In genomic region chr7:88759216-88759955, GRCh38 we compare ENCODE assay signal across 9 cellular contexts. TPM values are rescaled to one million over a fixed set of nuclear protein-coding genes. Genes with fewer than 3 reads are reported as not detected.
A peak's percentile ranks its signal among the peaks of the same experiment; 100 is the strongest.
DNase-seq lines count a peak whose midpoint lies in the region; ATAC-seq, FAIRE-seq and TF ChIP-seq lines count a peak whose summit lies in the region.
"Had no signal": no experiment of that assay in that cellular context is flagged by ENCODE, and none has a peak within 500 bp of the region (broad histone marks: within the 10 kb centered on the region; RNA-seq: fewer than 3 reads in every experiment).

ZNF804B (plus strand) TSS chr7:88759700; CDS start chr7:88759977, 277 bp downstream.

- TF ChIP-seq RAD21 in K562 (CRISPR knock-in tag; conservative IDR thresholded peaks at IDR 0.05 in 1 of 2, IDR thresholded peaks at IDR 0.05 in 1 of 2): peak in 1 of 2 experiments; percentile 34; a peak in 2 of 4 replicates

- CTCF ChIA-PET in K562 (lab: Yijun Ruan, JAX; ENCODE audit: low intra/inter-chr PET ratio): no interaction called here
- CTCF ChIA-PET in OCI-LY7 (lab: Charles Lee; ENCODE audit: unreplicated experiment): no interaction called here

- TF ChIP-seq POLR2A in K562 (conservative IDR thresholded peaks at IDR 0.05): no peak
- no peak for TF ChIP-seq POLR2A in upper lobe of left lung (IDR thresholded peaks at IDR 0.05)

- no peaks in the 10 kb centered on the region for H3K79me2 ChIP-seq in K562 (ENCODE audit: control insufficient read depth, insufficient read depth, low read length)
- H3K79me2 ChIP-seq in OCI-LY7 (ENCODE audit: insufficient read depth, low read depth, low read length): no peaks in the 10 kb centered on the region

- H3K4me2 ChIP-seq in K562 (ENCODE audit: insufficient read depth, low read length): peak within 1 kb of the TSS; percentile 74
- H3K4me2 ChIP-seq in OCI-LY7 (ENCODE audit: low read length): no peak within 1 kb of the TSS

- ATAC-seq in K562 (peak; percentile 81), lower lobe of right lung (peak; percentile 61 to 72), upper lobe of left lung (ENCODE audit: low FRiP score in 2 of 2) (peak in 1 of 2 donors; percentile 61), HG03469 (IDR thresholded peaks at IDR 0.05; ENCODE audit: unreplicated experiment) (no peak)

- intact Hi-C loops in K562 (cut with micrococcal nuclease) (no loop called here), lower lobe of right lung (cut with DNase I) (no loop called here), OCI-LY7 (cut with micrococcal nuclease; ENCODE audit: unreplicated experiment) (no loop called here)

- H3K9me3 ChIP-seq in K562 (replicated peaks; ENCODE audit: control insufficient read depth, insufficient read depth, low read depth, low read length) (no peaks in the 10 kb centered on the region), lower lobe of right lung (no peaks in the 10 kb centered on the region), upper lobe of left lung (no peaks in the 10 kb centered on the region), OCI-LY7 (ENCODE audit: low read length) (no peaks in the 10 kb centered on the region)

- POLR2A ChIA-PET in K562 (lab: Yijun Ruan, JAX) (interaction anchor here (1.0 kb wide), 1 partner anchor 33 kb away, joined by 3 read pairs; no protein-coding TSS in a partner anchor), OCI-LY7 (lab: Charles Lee) (interaction anchor here (1.4 kb wide), 1 partner anchor 12 kb away, joined by 4 read pairs; no protein-coding TSS in a partner anchor)

- H3K36me3 ChIP-seq in K562 (ENCODE audit: control insufficient read depth, insufficient read depth, low read length) (no peaks in the 10 kb centered on the region), lower lobe of right lung (no peaks in the 10 kb centered on the region), upper lobe of left lung (no peaks in the 10 kb centered on the region), OCI-LY7 (ENCODE audit: insufficient read depth, low read length) (no peaks in the 10 kb centered on the region)

- H4K20me1 ChIP-seq in K562 (replicated peaks; ENCODE audit: control insufficient read depth, insufficient read depth, low read length): no peaks in the 10 kb centered on the region
- no peaks in the 10 kb centered on the region for H4K20me1 ChIP-seq in OCI-LY7 (ENCODE audit: insufficient read depth, low read length)

- H3K27ac ChIP-seq in K562 (ENCODE audit: extremely low read depth, low read depth, low read length) (no peak within 1 kb of the TSS), lower lobe of right lung (no peak within 1 kb of the TSS), upper lobe of left lung (no peak within 1 kb of the TSS), OCI-LY7 (ENCODE audit: low read depth, low read length, poor library complexity, severe bottlenecking) (no peak within 1 kb of the TSS)

- DNase-seq in activated CD8-positive, alpha-beta memory T cell treated with anti-CD3 and anti-CD28 coated beads for 24 hours: peak; percentile 49
- no peak for DNase-seq in activated CD8-positive, alpha-beta memory T cell treated with anti-CD3 and anti-CD28 coated beads, Interleukin-2, amount 50 U/mL, for 4 hours
- DNase-seq in K562 (ENCODE audit: extremely low read depth in 1 of 4, low spot score in 3 of 4) (peak in 2 of 4 experiments; percentile 45 to 52), lower lobe of right lung (no peak), upper lobe of left lung (peak in 1 of 2 donors; percentile 83), OCI-LY7 (ENCODE audit: low spot score) (no peak)
- DNase-seq in stimulated activated CD4-positive, alpha-beta T cell treated with anti-CD3 and anti-CD28 coated beads, Interleukin-4, amount 100 ng/mL, for 24 hours: no peak

- peak within 1 kb of the TSS in 1 of 2 experiments; percentile 91; a peak in 2 of 4 replicates for H3K9ac ChIP-seq in K562 (ENCODE audit: insufficient read depth in 1 of 2, low read depth in 2 of 2, low read length in 2 of 2)

- WGBS in K562 (ENCODE audit: insufficient coverage, low coverage, missing lambda C conversion rate): 3% methylated on average over 43 of the region's 64 CpGs
- 0 to 2% methylated on average over 5 to 37 of the region's 64 CpGs for WGBS in upper lobe of left lung, 2 donors

- in situ Hi-C loops in K562 (cut with MboI): no loop called here

- TF ChIP-seq EP300 in K562 (IDR thresholded peaks at IDR 0.05; ENCODE audit: low read length) (no peak; the same call in 1 of the 2 replicates), upper lobe of left lung (IDR thresholded peaks at IDR 0.05) (no peak)

- H2AFZ ChIP-seq in K562 (ENCODE audit: low read depth, low read length) (peak within 1 kb of the TSS; percentile 69), OCI-LY7 (ENCODE audit: low read length) (no peak within 1 kb of the TSS)

- TF ChIP-seq CTCF in K562 (IDR thresholded peaks at IDR 0.05 in 2 of 3, conservative IDR thresholded peaks at IDR 0.05 in 1 of 3; ENCODE audit: insufficient read depth in 2 of 3, low read depth in 1 of 3, low read length in 3 of 3) (peak in 1 of 3 experiments; percentile 23; a peak in 1 of 6 replicates), lower lobe of right lung (IDR thresholded peaks at IDR 0.05) (no peak), upper lobe of left lung (IDR thresholded peaks at IDR 0.05) (no peak), OCI-LY7 (conservative IDR thresholded peaks at IDR 0.05; ENCODE audit: low read length) (no peak)

- BruUV-seq in K562 (replicated peaks; lab: Mats Ljungman, UMichigan) (no TSS peak), OCI-LY7 (replicated peaks; lab: Mats Ljungman, UMichigan) (no TSS peak)

- H3K4me1 ChIP-seq in K562 (replicated peaks in 1 of 2; ENCODE audit: control insufficient read depth in 2 of 2, insufficient read depth in 2 of 2, low read length in 2 of 2) (peaks cover 3 to 12% of the 10 kb centered on the region in 2 experiments; a peak in 4 of 5 replicates), lower lobe of right lung (peaks cover 10% of the 10 kb centered on the region), upper lobe of left lung (peaks cover 9 to 17% (median 11%) of the 10 kb centered on the region in 4 donors), OCI-LY7 (ENCODE audit: insufficient read depth, low read length, poor library complexity, severe bottlenecking) (no peaks in the 10 kb centered on the region)

- no peaks in the 10 kb centered on the region for H3K9me1 ChIP-seq in K562 (ENCODE audit: control insufficient read depth, insufficient read depth, low read length)

- FAIRE-seq in K562 (lab: Jason Lieb, UNC): no peak

- H3K4me3 ChIP-seq in K562: peak within 1 kb of the TSS; percentile 45
- peak within 1 kb of the TSS; percentile 29 for H3K4me3 ChIP-seq in lower lobe of right lung
- peak within 1 kb of the TSS in 3 of 4 donors; percentile 4 to 26 (median 21) for H3K4me3 ChIP-seq in upper lobe of left lung
- H3K4me3 ChIP-seq in OCI-LY7 (ENCODE audit: low read depth, low read length, poor library complexity, severe bottlenecking): no peak within 1 kb of the TSS

- H3K9me2 ChIP-seq in OCI-LY7 (ENCODE audit: insufficient read depth, low read length): no peaks in the 10 kb centered on the region

- H3K27me3 ChIP-seq in K562 (ENCODE audit: control insufficient read depth in 2 of 2, insufficient read depth in 2 of 2, low read length in 2 of 2) (no peaks in the 10 kb centered on the region), lower lobe of right lung (ENCODE audit: low read depth) (peaks cover 44% of the 10 kb centered on the region), upper lobe of left lung (peaks cover 0 to 17% (median 9%) of the 10 kb centered on the region in 4 donors)

TF ChIP-seq in K562, 482 proteins besides CTCF, POLR2A, EP300 and RAD21 (continues in another document):
- TF ChIP-seq L3MBTL2 (IDR thresholded peaks at IDR 0.05) (peak; percentile 77), ZBTB17 (CRISPR knock-in tag; IDR thresholded peaks at IDR 0.05) (peak; percentile 53; the same call in 1 of the 2 replicates), NFIC (IDR thresholded peaks at IDR 0.05) (0 out of 2 replicates have a peak, but pooled peaks have one; percentile 4), NCOA1 (IDR thresholded peaks at IDR 0.05; ENCODE audit: low read depth) (no peak), DEAF1 (CRISPR knock-in tag; IDR thresholded peaks at IDR 0.05) (0 out of 2 replicates have a peak, but pooled peaks have one; percentile 11), RBFOX2 (IDR thresholded peaks at IDR 0.05; ENCODE audit: low read depth, low read length) (0 out of 2 replicates have a peak, but pooled peaks have one; percentile 26)

RNA-seq across cellular contexts. Expression of gene ZNF804B, which starts in this region (rescaled TPM):
- 0.09 TPM in 1 of 2 replicates, not detected in the other for total RNA-seq in K562 (2011; cell fraction: chromatin; rRNA removed; ENCODE audit: low replicate concordance)
- under 0.01 TPM in 1 of 2 replicates, not detected in the other for total RNA-seq in K562 (2011; cell fraction: nucleolus; rRNA removed)
- total RNA-seq in K562 (2011; cell fraction: nucleoplasm; rRNA removed): not detected in 2 replicates
- total RNA-seq in K562 (2014; rRNA removed) (0.08 and 0.09 TPM in 2 replicates), K562 (2014; rRNA removed; fragmentation: Illumina TruSeq; extraction: Trizol) (0.03 TPM in 1 of 2 replicates, not detected in the other), K562 (2015; rRNA removed; fragmentation: Illumina TruSeq; extraction: Trizol) (0.22 and 0.23 TPM in 2 replicates), K562 (2021) (0.04 and 0.07 TPM in 2 replicates), lower lobe of right lung (not detected), upper lobe of left lung (not detected), OCI-LY7 (2022) (not detected in 2 replicates)
- polyA plus RNA-seq in K562 (2011; rRNA removed) (not detected in 2 replicates), K562 (2014; fragmentation: Illumina TruSeq; extraction: Trizol) (not detected in 2 replicates), K562 (2014; fragmentation: Nextera tagmentation; extraction: Ambion mirVana) (not detected), K562 (2014; rRNA removed) (not detected in 2 replicates)
- not detected in 2 replicates for polyA plus RNA-seq in K562 (2011; cell fraction: cytosol; rRNA removed)
- polyA plus RNA-seq in K562 (2011; cell fraction: nucleus; rRNA removed): 0.20 TPM in 1 of 2 replicates, not detected in the other
- 0.08 and 0.12 TPM in 2 replicates for polyA plus RNA-seq in K562 (2012)
- 0.07 TPM in 1 of 2 replicates, not detected in the other for polyA minus RNA-seq in K562 (2011; rRNA and poly(A)+ RNA removed)
- polyA minus RNA-seq in K562 (2011; cell fraction: cytosol; rRNA and poly(A)+ RNA removed): not detected in 2 replicates
- 0.13 TPM in 1 of 2 replicates, not detected in the other for polyA minus RNA-seq in K562 (2011; cell fraction: nucleus; rRNA and poly(A)+ RNA removed)
- total RNA-seq in OCI-LY7 (2014; rRNA removed; shearing (Covaris generic)): not detected in 2 replicates
- total RNA-seq: NCI-H460 had no signal

Comparison
In these comparisons a context has a peak if more than half of its experiments do, and no peak if none do; other contexts are left out.
1. Peak in ATAC-seq, H3K4me3 ChIP-seq and H3K4me2 ChIP-seq in K562; RNA of the gene not detected or under 1 TPM.
2. Peak in ATAC-seq and H3K4me3 ChIP-seq in lower lobe of right lung; RNA of the gene not detected or under 1 TPM.